Comparison of ENCODE assay signal across 9 cellular contexts in the genomic region with DNA sequence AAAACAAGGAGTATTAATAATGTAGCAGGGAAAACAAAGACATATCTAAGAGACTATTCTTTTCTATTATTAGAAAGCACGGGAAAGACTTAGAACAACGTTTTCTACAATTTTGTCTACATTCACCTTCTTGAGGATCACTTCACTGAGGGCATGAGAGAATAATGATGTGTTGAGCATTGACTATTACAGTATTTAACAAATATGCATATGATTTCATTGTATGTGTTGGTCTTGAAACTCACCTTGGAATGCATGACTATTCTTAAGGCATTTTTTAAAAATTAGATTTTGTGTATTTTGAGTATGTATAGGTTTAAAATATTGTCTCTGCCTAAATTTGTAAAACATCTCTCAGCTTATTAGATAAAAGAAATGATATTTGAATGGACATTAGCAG. TPM values are rescaled to one million over a fixed set of nuclear protein-coding genes. Genes with fewer than 3 reads are reported as not detected.
DNase-seq lines count a peak whose midpoint lies in the region; ATAC-seq, FAIRE-seq and TF ChIP-seq lines count a peak whose summit lies in the region.
"Had no signal": no experiment of that assay in that cellular context is flagged by ENCODE, and none has a peak within 500 bp of the region (broad histone marks: within the 10 kb centered on the region; RNA-seq: fewer than 3 reads in every experiment).

No MANE protein-coding gene starts in this region.

- intact Hi-C loops in lower lobe of right lung (cut with DNase I): no loop called here

- CTCF ChIA-PET in AG04450 (lab: Charles Lee): interaction anchor here (0.8 to 1.3 kb wide), 3 partner anchors 9 to 243 kb away, joined by 3 to 4 read pairs (median 3); no protein-coding TSS in a partner anchor

- H3K4me1 ChIP-seq in lower lobe of right lung: peaks cover 15% of the 10 kb centered on the region

- peak overlapping the region; percentile 86 for H3K4me3 ChIP-seq in AG04450 (ENCODE audit: low read depth, low read length)
- peak overlapping the region; percentile 73 for H3K4me3 ChIP-seq in HFF-Myc (replicated peaks; ENCODE audit: low read depth, low read length)
- peak overlapping the region; percentile 81 for H3K4me3 ChIP-seq in astrocyte of the cerebellum (ENCODE audit: low read depth, low read length)
- peak overlapping the region; percentile 82 for H3K4me3 ChIP-seq in lower lobe of right lung

- H3K9me3 ChIP-seq in AG04450 (ENCODE audit: control insufficient read depth, insufficient read depth, low read length): no peaks in the 10 kb centered on the region
- no peaks in the 10 kb centered on the region for H3K9me3 ChIP-seq in lower lobe of right lung
- H3K9me3 ChIP-seq: pancreas had no signal

- no peak for FAIRE-seq in frontal cortex (lab: Jason Lieb, UNC)
- FAIRE-seq: pancreas had no signal

- no peak for TF ChIP-seq CTCF in AG04450 (IDR thresholded peaks at IDR 0.05; ENCODE audit: low read depth, low read length)
- TF ChIP-seq CTCF in HFF-Myc (IDR thresholded peaks at IDR 0.05; ENCODE audit: low read depth, low read length, missing control alignments): no peak
- TF ChIP-seq CTCF in astrocyte of the cerebellum (IDR thresholded peaks at IDR 0.05; ENCODE audit: low read depth, low read length, missing control alignments): no peak
- TF ChIP-seq CTCF in lower lobe of right lung (IDR thresholded peaks at IDR 0.05): no peak

- no peaks in the 10 kb centered on the region for H3K27me3 ChIP-seq in AG04450 (ENCODE audit: control insufficient read depth, insufficient read depth, low read length)
- no peaks in the 10 kb centered on the region for H3K27me3 ChIP-seq in lower lobe of right lung (ENCODE audit: low read depth)
- H3K27me3 ChIP-seq: pancreas had no signal

- in situ Hi-C loops in astrocyte of the cerebellum (cut with HindIII; ENCODE audit: low sequenced_read_pairs): no loop called here

- POLR2A ChIA-PET in AG04450 (lab: Yijun Ruan, JAX): no interaction called here

- H3K36me3 ChIP-seq in lower lobe of right lung: no peaks in the 10 kb centered on the region
- H3K36me3 ChIP-seq: pancreas had no signal

- H3K27ac ChIP-seq in AG04450 (ENCODE audit: low read depth, low read length): no peak overlapping the region
- no peak overlapping the region for H3K27ac ChIP-seq in lower lobe of right lung

- DNase-seq in AG04450 (ENCODE audit: low read depth, low spot score) (no peak), HFF-Myc (ENCODE audit: extremely low read depth, low read depth) (no peak), astrocyte of the cerebellum (ENCODE audit: low read depth) (no peak), lower lobe of right lung (no peak), NCI-H1417 treated with DMSO at 0.1 percent for 48 hours (lab: John Stamatoyannopoulos, UW) (no peak), frontal cortex (ENCODE audit: low spot score in 2 of 2) (no peak), hepatic stellate cell (ENCODE audit: low spot score) (no peak)
- DNase-seq: pancreas had no signal

- ATAC-seq in lower lobe of right lung (no peak), HG02840 (IDR thresholded peaks at IDR 0.05; ENCODE audit: low FRiP score, unreplicated experiment) (no peak)

RNA-seq across cellular contexts. Expression of a gene that starts 1.2 kb away (rescaled TPM):
- 5.6 and 7.4 TPM in 2 replicates for polyA plus RNA-seq in AG04450 (2011; rRNA removed)
- polyA minus RNA-seq in AG04450 (2011; rRNA and poly(A)+ RNA removed): 6.4 and 12.9 TPM in 2 replicates
- total RNA-seq in lower lobe of right lung (7.2 TPM), frontal cortex (138 TPM)

Comparison
In these comparisons a context has a peak if more than half of its experiments do, and no peak if none do; other contexts are left out.
1. RNA of a gene that starts 1.2 kb away (total RNA-seq): 138 TPM in frontal cortex (single experiment); 7.2 TPM in lower lobe of right lung (single experiment); every median in the first group is over 10 times any median in the second.
2. Peak in every context shown above with its lines, with median percentiles within 50 percentile points of each other: H3K4me3 ChIP-seq.